Comparison of ENCODE assay signal across 2 cellular contexts in the genomic region with DNA sequence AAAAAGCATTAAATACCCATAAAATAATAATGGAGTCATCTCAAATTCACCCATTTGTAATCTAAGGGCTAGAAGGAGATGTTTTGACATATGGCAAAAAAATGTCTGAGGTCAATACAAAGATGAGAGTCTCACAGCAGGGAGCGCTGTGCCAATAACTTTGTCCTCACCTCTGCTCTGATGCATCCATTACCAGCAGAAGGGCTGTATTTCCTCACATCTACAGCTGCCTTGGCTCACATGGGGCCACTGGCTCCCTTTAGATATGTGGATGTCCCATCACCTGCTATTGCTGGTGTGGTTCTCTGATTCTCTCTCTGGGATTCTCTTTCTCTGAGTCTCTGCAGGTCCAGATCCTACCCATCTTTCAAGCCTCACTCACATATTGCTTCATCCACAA.
TF ChIP-seq lines count a peak whose summit lies in the region.

No MANE protein-coding gene starts in this region.

TF ChIP-seq in SK-N-SH, 30 proteins besides CTCF, POLR2A, EP300 and RAD21 (continued from another document):
- TF ChIP-seq, protein P1, sequence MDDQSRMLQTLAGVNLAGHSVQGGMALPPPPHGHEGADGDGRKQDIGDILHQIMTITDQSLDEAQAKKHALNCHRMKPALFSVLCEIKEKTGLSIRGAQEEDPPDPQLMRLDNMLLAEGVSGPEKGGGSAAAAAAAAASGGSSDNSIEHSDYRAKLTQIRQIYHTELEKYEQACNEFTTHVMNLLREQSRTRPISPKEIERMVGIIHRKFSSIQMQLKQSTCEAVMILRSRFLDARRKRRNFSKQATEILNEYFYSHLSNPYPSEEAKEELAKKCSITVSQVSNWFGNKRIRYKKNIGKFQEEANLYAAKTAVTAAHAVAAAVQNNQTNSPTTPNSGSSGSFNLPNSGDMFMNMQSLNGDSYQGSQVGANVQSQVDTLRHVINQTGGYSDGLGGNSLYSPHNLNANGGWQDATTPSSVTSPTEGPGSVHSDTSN (IDR thresholded peaks at IDR 0.05) = no peak
- TF ChIP-seq TCF12 (IDR thresholded peaks at IDR 0.05) (no peak), SMC3 (IDR thresholded peaks at IDR 0.05; ENCODE audit: low read depth, low read length) (no peak), MEF2A (IDR thresholded peaks at IDR 0.05; ENCODE audit: borderline replicate concordance, low read depth) (no peak)
- TF ChIP-seq, protein P2, sequence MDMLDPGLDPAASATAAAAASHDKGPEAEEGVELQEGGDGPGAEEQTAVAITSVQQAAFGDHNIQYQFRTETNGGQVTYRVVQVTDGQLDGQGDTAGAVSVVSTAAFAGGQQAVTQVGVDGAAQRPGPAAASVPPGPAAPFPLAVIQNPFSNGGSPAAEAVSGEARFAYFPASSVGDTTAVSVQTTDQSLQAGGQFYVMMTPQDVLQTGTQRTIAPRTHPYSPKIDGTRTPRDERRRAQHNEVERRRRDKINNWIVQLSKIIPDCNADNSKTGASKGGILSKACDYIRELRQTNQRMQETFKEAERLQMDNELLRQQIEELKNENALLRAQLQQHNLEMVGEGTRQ (IDR thresholded peaks at IDR 0.05; ENCODE audit: borderline replicate concordance, low read depth, low read length) = no peak

TF ChIP-seq in SK-N-SH treated with all-trans-retinoic acid at 6 μM for 48 hours, 23 proteins besides CTCF, POLR2A, EP300 and RAD21 (continued from another document):
- TF ChIP-seq, protein P3, sequence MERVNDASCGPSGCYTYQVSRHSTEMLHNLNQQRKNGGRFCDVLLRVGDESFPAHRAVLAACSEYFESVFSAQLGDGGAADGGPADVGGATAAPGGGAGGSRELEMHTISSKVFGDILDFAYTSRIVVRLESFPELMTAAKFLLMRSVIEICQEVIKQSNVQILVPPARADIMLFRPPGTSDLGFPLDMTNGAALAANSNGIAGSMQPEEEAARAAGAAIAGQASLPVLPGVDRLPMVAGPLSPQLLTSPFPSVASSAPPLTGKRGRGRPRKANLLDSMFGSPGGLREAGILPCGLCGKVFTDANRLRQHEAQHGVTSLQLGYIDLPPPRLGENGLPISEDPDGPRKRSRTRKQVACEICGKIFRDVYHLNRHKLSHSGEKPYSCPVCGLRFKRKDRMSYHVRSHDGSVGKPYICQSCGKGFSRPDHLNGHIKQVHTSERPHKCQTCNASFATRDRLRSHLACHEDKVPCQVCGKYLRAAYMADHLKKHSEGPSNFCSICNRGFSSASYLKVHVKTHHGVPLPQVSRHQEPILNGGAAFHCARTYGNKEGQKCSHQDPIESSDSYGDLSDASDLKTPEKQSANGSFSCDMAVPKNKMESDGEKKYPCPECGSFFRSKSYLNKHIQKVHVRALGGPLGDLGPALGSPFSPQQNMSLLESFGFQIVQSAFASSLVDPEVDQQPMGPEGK (CRISPR knock-in tag; IDR thresholded peaks at IDR 0.05; ENCODE audit: borderline replicate concordance) = no peak
- no peak for TF ChIP-seq ESRRG (CRISPR knock-in tag; IDR thresholded peaks at IDR 0.05)
